In genomic region chr21:25836396-25836795, GRCh38 we compare ENCODE assay signal across 1 cellular context.
TF ChIP-seq lines count a peak whose summit lies in the region.

No MANE protein-coding gene starts in this region.

TF ChIP-seq in IMR-90, 13 proteins besides CTCF, POLR2A, EP300 and RAD21 (continued from another document):
- TF ChIP-seq USF2 (IDR thresholded peaks at IDR 0.05; ENCODE audit: low read depth, low read length) (no peak), CEBPB (IDR thresholded peaks at IDR 0.05; ENCODE audit: low read depth, low read length) (no peak), RCOR1 (IDR thresholded peaks at IDR 0.05; ENCODE audit: insufficient replicate concordance, low read length) (no peak)
- TF ChIP-seq, protein P1, sequence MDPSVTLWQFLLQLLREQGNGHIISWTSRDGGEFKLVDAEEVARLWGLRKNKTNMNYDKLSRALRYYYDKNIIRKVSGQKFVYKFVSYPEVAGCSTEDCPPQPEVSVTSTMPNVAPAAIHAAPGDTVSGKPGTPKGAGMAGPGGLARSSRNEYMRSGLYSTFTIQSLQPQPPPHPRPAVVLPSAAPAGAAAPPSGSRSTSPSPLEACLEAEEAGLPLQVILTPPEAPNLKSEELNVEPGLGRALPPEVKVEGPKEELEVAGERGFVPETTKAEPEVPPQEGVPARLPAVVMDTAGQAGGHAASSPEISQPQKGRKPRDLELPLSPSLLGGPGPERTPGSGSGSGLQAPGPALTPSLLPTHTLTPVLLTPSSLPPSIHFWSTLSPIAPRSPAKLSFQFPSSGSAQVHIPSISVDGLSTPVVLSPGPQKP (IDR thresholded peaks at IDR 0.05; ENCODE audit: borderline replicate concordance, low read depth, low read length) = no peak
